8 cellular contexts compared by ENCODE assay signal in genomic region chr5:179700401-179700918, GRCh38. TPM values are rescaled to one million over a fixed set of nuclear protein-coding genes. Genes with fewer than 3 reads are reported as not detected.
DNase-seq lines count a peak whose midpoint lies in the region; ATAC-seq and TF ChIP-seq lines count a peak whose summit lies in the region.

No MANE protein-coding gene starts in this region.

- H3K23ac ChIP-seq in mesenchymal stem cell (ENCODE audit: low read length in 2 of 2), result no peak overlapping the region

- peak overlapping the region; percentile 35 for H3K4me2 ChIP-seq in mesenchymal stem cell (ENCODE audit: low read length, poor library complexity, severe bottlenecking)

- H3K14ac ChIP-seq in mesenchymal stem cell (ENCODE audit: low read length in 2 of 2), result no peak overlapping the region

- ATAC-seq in GM18870 (IDR thresholded peaks at IDR 0.05; ENCODE audit: unreplicated experiment) (no peak), GM21576 (IDR thresholded peaks at IDR 0.05; ENCODE audit: unreplicated experiment) (no peak)

- no peak overlapping the region for H2AK5ac ChIP-seq in mesenchymal stem cell (ENCODE audit: low read length, severe bottlenecking)

- H3K27me3 ChIP-seq in BE2C (no peaks in the 10 kb centered on the region), mesenchymal stem cell (ENCODE audit: control insufficient read depth in 1 of 2, insufficient read depth in 1 of 2, low read length in 2 of 2) (no peaks in the 10 kb centered on the region)

- H3K9ac ChIP-seq in mesenchymal stem cell (ENCODE audit: low read length), result peak overlapping the region; percentile 97

- no peak overlapping the region for H2AFZ ChIP-seq in mesenchymal stem cell (ENCODE audit: low read depth, low read length)

- no peak overlapping the region for H3K27ac ChIP-seq in mesenchymal stem cell (ENCODE audit: low read length, poor library complexity, severe bottlenecking)

- no peak for TF ChIP-seq CTCF in BE2C (IDR thresholded peaks at IDR 0.05; ENCODE audit: low read depth, low read length)

- H3K4ac ChIP-seq in mesenchymal stem cell (ENCODE audit: low read depth in 1 of 2, low read length in 2 of 2), result no peak overlapping the region

- no peak overlapping the region for H4K91ac ChIP-seq in mesenchymal stem cell (ENCODE audit: low read length)

- H3K18ac ChIP-seq in mesenchymal stem cell (ENCODE audit: low read depth in 1 of 2, low read length in 2 of 2), result no peak overlapping the region

- H3K4me3 ChIP-seq in BE2C (ENCODE audit: low read depth, low read length), result peak overlapping the region; percentile 80
- peak overlapping the region; percentile 95 for H3K4me3 ChIP-seq in Jurkat, Clone E6-1 (ENCODE audit: low read length)
- H3K4me3 ChIP-seq in mesenchymal stem cell (ENCODE audit: insufficient read depth in 1 of 2, low read depth in 1 of 2, low read length in 2 of 2), result peak overlapping the region in 1 of 2 experiments; percentile 87

- no peak for DNase-seq in BE2C
- no peak for DNase-seq in Jurkat, Clone E6-1 (ENCODE audit: low read depth, low spot score)
- DNase-seq in astrocyte of the hippocampus (ENCODE audit: low read depth, low spot score), result peak; percentile 13
- peak; percentile 33 for DNase-seq in mesenchymal stem cell
- DNase-seq in SHP77 treated with DMSO at 0.1 percent for 48 hours (lab: John Stamatoyannopoulos, UW), result no peak
- DNase-seq in DMS53 (lab: John Stamatoyannopoulos, UW), result no peak

- H2BK120ac ChIP-seq in mesenchymal stem cell (ENCODE audit: low read depth, low read length), result no peak overlapping the region

- H3K36me3 ChIP-seq in BE2C, result peaks cover 35% of the 10 kb centered on the region
- peaks cover 24 to 31% of the 10 kb centered on the region in 2 experiments for H3K36me3 ChIP-seq in mesenchymal stem cell (ENCODE audit: control insufficient read depth in 1 of 2, insufficient read depth in 2 of 2, low read depth in 1 of 2, low read length in 2 of 2)

- WGBS in mesenchymal stem cell, result 68% methylated on average over 5 of the region's 7 CpGs

- H3K79me1 ChIP-seq in mesenchymal stem cell (replicated peaks; ENCODE audit: low read length, poor library complexity, severe bottlenecking), result peaks cover 3% of the 10 kb centered on the region

- H3K4me1 ChIP-seq in BE2C (no peaks in the 10 kb centered on the region; the same call in 1 of the 2 replicates), mesenchymal stem cell (ENCODE audit: control insufficient read depth, insufficient read depth, low read depth, low read length) (peaks cover 5% of the 10 kb centered on the region)

- no peak overlapping the region for H4K8ac ChIP-seq in mesenchymal stem cell (ENCODE audit: low read length)

- H2BK12ac ChIP-seq in mesenchymal stem cell (ENCODE audit: low read length in 2 of 2), result no peak overlapping the region

- no peak overlapping the region for H2BK15ac ChIP-seq in mesenchymal stem cell (ENCODE audit: low read depth, poor library complexity, severe bottlenecking)

- H3K9me3 ChIP-seq in BE2C (no peaks in the 10 kb centered on the region), mesenchymal stem cell (ENCODE audit: control insufficient read depth, low read length) (no peaks in the 10 kb centered on the region)

- H2BK5ac ChIP-seq in mesenchymal stem cell (ENCODE audit: low read depth, low read length, poor library complexity, severe bottlenecking), result no peak overlapping the region

RNA-seq across cellular contexts. Expression of gene CANX, which starts 1.7 kb away (rescaled TPM):
- 525 TPM for polyA plus RNA-seq in BE2C (2012; ENCODE audit: insufficient read depth, insufficient read length, low read depth)
- polyA plus RNA-seq in Jurkat, Clone E6-1 (2012; ENCODE audit: insufficient read depth, insufficient read length), result 192 TPM
- polyA plus RNA-seq in mesenchymal stem cell (2013, experiment 1 of 2), result 661 TPM
- polyA plus RNA-seq in mesenchymal stem cell (2013, experiment 2 of 2), result 646 TPM

RNA-seq across cellular contexts. Expression of gene CBY3, which starts 19.6 kb away (rescaled TPM):
- polyA plus RNA-seq in BE2C (2012; ENCODE audit: insufficient read depth, insufficient read length, low read depth), result not detected
- polyA plus RNA-seq in Jurkat, Clone E6-1 (2012; ENCODE audit: insufficient read depth, insufficient read length), result not detected
- not detected for polyA plus RNA-seq in mesenchymal stem cell (2013, experiment 1 of 2)
- not detected for polyA plus RNA-seq in mesenchymal stem cell (2013, experiment 2 of 2)

RNA-seq across cellular contexts. Expression of gene MAML1, which starts 32.2 kb away (rescaled TPM):
- polyA plus RNA-seq in BE2C (2012; ENCODE audit: insufficient read depth, insufficient read length, low read depth), result 21.4 TPM
- 24.4 TPM for polyA plus RNA-seq in Jurkat, Clone E6-1 (2012; ENCODE audit: insufficient read depth, insufficient read length)
- 19.0 TPM for polyA plus RNA-seq in mesenchymal stem cell (2013, experiment 1 of 2)
- polyA plus RNA-seq in mesenchymal stem cell (2013, experiment 2 of 2), result 20.0 TPM

Comparison
In these comparisons a context has a peak if more than half of its experiments do, and no peak if none do; other contexts are left out.
1. DNase-seq: peak in astrocyte of the hippocampus (single experiment) and mesenchymal stem cell (single experiment); none in BE2C (single experiment), Jurkat, Clone E6-1 (single experiment), SHP77 treated with DMSO at 0.1 percent for 48 hours (single experiment) and DMS53 (single experiment).